Comparison of ENCODE assay signal across 21 cellular contexts in genomic region chr11:118239509-118239908, GRCh38. TPM values are rescaled to one million over a fixed set of nuclear protein-coding genes. Genes with fewer than 3 reads are reported as not detected.
DNase-seq lines count a peak whose midpoint lies in the region; ATAC-seq and TF ChIP-seq lines count a peak whose summit lies in the region.
"Had no signal": no experiment of that assay in that cellular context is flagged by ENCODE, and none has a peak within 500 bp of the region (broad histone marks: within the 10 kb centered on the region; RNA-seq: fewer than 3 reads in every experiment).

No MANE protein-coding gene starts in this region.

- H3K9me3 Mint-ChIP-seq in activated CD4-positive, alpha-beta T cell treated with anti-CD3 and anti-CD28 coated beads for 36 hours (ENCODE audit: low read depth) = no peaks in the 10 kb centered on the region
- H3K9me3 Mint-ChIP-seq in central memory CD8-positive, alpha-beta T cell = no peaks in the 10 kb centered on the region
- no peaks in the 10 kb centered on the region for H3K9me3 Mint-ChIP-seq in nephron progenitor cell
- H3K9me3 Mint-ChIP-seq: neural progenitor cell had no signal

- H3K4me1 Mint-ChIP-seq in activated CD4-positive, alpha-beta T cell treated with anti-CD3 and anti-CD28 coated beads for 36 hours = peaks cover 88% of the 10 kb centered on the region
- H3K4me1 Mint-ChIP-seq in central memory CD8-positive, alpha-beta T cell = peaks cover 71% of the 10 kb centered on the region
- H3K4me1 Mint-ChIP-seq in nephron progenitor cell = no peaks in the 10 kb centered on the region
- H3K4me1 Mint-ChIP-seq: neural progenitor cell had no signal

- TF ChIP-seq CTCF in HL-60 (IDR thresholded peaks at IDR 0.05; ENCODE audit: insufficient read depth, low read length) = no peak
- TF ChIP-seq CTCF in neutrophil (IDR thresholded peaks at IDR 0.05) = no peak
- no peak for TF ChIP-seq CTCF in nephron progenitor cell (IDR thresholded peaks at IDR 0.05)

- peak overlapping the region; percentile 85 for H3K27ac ChIP-seq in HL-60 (replicated peaks)
- peak overlapping the region; percentile 91 for H3K27ac ChIP-seq in neutrophil
- H3K27ac ChIP-seq: A549, neural progenitor cell had no signal

- H3K36me3 ChIP-seq in neutrophil = peaks cover 30% of the 10 kb centered on the region
- H3K36me3 ChIP-seq: neural progenitor cell, Peyer's patch, thyroid gland had no signal

- DNase-seq in activated CD4-positive, alpha-beta T cell treated with anti-CD3 and anti-CD28 coated beads for 36 hours = no peak
- DNase-seq in activated CD4-positive, alpha-beta T cell treated with anti-CD3 and anti-CD28 coated beads for 48 hours = no peak
- no peak for DNase-seq in HL-60 (ENCODE audit: low read depth in 1 of 2, low spot score in 1 of 2)
- no peak for DNase-seq in central memory CD8-positive, alpha-beta T cell (ENCODE audit: low spot score in 2 of 2)
- no peak for DNase-seq in nephron progenitor cell
- DNase-seq in retina = no peak
- DNase-seq: amygdala, cerebellar nuclear complex, COR-L47, NCI-H2029, NCI-H774, Peyer's patch, SK-N-SH had no signal

- H3K4me1 ChIP-seq in neutrophil (ENCODE audit: control insufficient read depth in 1 of 2, insufficient read depth in 1 of 2, low read depth in 1 of 2, low read length in 1 of 2) = peaks cover 97 to 100% of the 10 kb centered on the region in 2 experiments
- H3K4me1 ChIP-seq: A549, neural progenitor cell had no signal

- H3K4me3 Mint-ChIP-seq in activated CD4-positive, alpha-beta T cell treated with anti-CD3 and anti-CD28 coated beads for 36 hours = peak overlapping the region; percentile 77
- peak overlapping the region; percentile 63 for H3K4me3 Mint-ChIP-seq in central memory CD8-positive, alpha-beta T cell
- H3K4me3 Mint-ChIP-seq in nephron progenitor cell = no peak overlapping the region
- H3K4me3 Mint-ChIP-seq: neural progenitor cell had no signal

- ATAC-seq in activated CD4-positive, alpha-beta T cell treated with anti-CD3 and anti-CD28 coated beads for 36 hours = no peak
- no peak for ATAC-seq in central memory CD8-positive, alpha-beta T cell (replicated peaks; ENCODE audit: extremely low read depth, poor library complexity, severe bottlenecking)
- no peak for ATAC-seq in GM21423 (IDR thresholded peaks at IDR 0.05; ENCODE audit: unreplicated experiment)
- ATAC-seq: A549 had no signal

- peaks cover 77% of the 10 kb centered on the region for H3K36me3 Mint-ChIP-seq in activated CD4-positive, alpha-beta T cell treated with anti-CD3 and anti-CD28 coated beads for 36 hours (ENCODE audit: low read depth)
- H3K36me3 Mint-ChIP-seq in central memory CD8-positive, alpha-beta T cell (ENCODE audit: insufficient read depth) = peaks cover 28% of the 10 kb centered on the region
- H3K36me3 Mint-ChIP-seq in nephron progenitor cell (ENCODE audit: low read depth) = no peaks in the 10 kb centered on the region
- H3K36me3 Mint-ChIP-seq: neural progenitor cell had no signal

- H3K27me3 ChIP-seq in HL-60 (ENCODE audit: insufficient read depth, poor library complexity, severe bottlenecking) (no peaks in the 10 kb centered on the region), neutrophil (no peaks in the 10 kb centered on the region)
- H3K27me3 ChIP-seq: Peyer's patch, thyroid gland had no signal

- POLR2A ChIA-PET in activated CD4-positive, alpha-beta T cell treated with anti-CD3 and anti-CD28 coated beads for 36 hours (lab: Charles Lee) = interaction anchor here (1.1 to 3.9 kb wide), 5 partner anchors 12 to 99 kb away, joined by 3 to 42 read pairs (median 10); partner anchors contain the start of genes JAML and MPZL3

- intact Hi-C loops in activated CD4-positive, alpha-beta T cell treated with anti-CD3 and anti-CD28 coated beads for 36 hours (cut with DNase I, micrococcal nuclease) = loop anchor here in 1 of 2 experiments (1.0 kb wide), 1 partner anchor 12 kb away; no protein-coding TSS in a partner anchor

- peak overlapping the region; percentile 94 for H3K27ac Mint-ChIP-seq in activated CD4-positive, alpha-beta T cell treated with anti-CD3 and anti-CD28 coated beads for 36 hours
- H3K27ac Mint-ChIP-seq in central memory CD8-positive, alpha-beta T cell (ENCODE audit: low read depth) = peak overlapping the region; percentile 93
- H3K27ac Mint-ChIP-seq in nephron progenitor cell = no peak overlapping the region
- H3K27ac Mint-ChIP-seq: neural progenitor cell had no signal

- H3K4me3 ChIP-seq in HL-60 (replicated peaks; ENCODE audit: insufficient read depth, low read length) = no peak overlapping the region
- peak overlapping the region; percentile 65 to 68 for H3K4me3 ChIP-seq in neutrophil (ENCODE audit: low read depth in 1 of 2, low read length in 1 of 2)
- H3K4me3 ChIP-seq: A549, neural progenitor cell, Peyer's patch, thyroid gland had no signal

- CTCF ChIA-PET in activated CD4-positive, alpha-beta T cell treated with anti-CD3 and anti-CD28 coated beads for 36 hours (lab: Charles Lee) = interaction anchor here (0.6 to 3.8 kb wide), 11 partner anchors 13 to 856 kb away, joined by 3 to 16 read pairs (median 4); partner anchors contain the start of gene JAML

- no peaks in the 10 kb centered on the region for H3K9me3 ChIP-seq in neutrophil
- H3K9me3 ChIP-seq: A549, Peyer's patch, SK-N-SH, thyroid gland had no signal

- no peaks in the 10 kb centered on the region for H3K27me3 Mint-ChIP-seq in activated CD4-positive, alpha-beta T cell treated with anti-CD3 and anti-CD28 coated beads for 36 hours
- H3K27me3 Mint-ChIP-seq in central memory CD8-positive, alpha-beta T cell = no peaks in the 10 kb centered on the region
- H3K27me3 Mint-ChIP-seq in nephron progenitor cell (ENCODE audit: low read depth, poor library complexity) = peaks cover 52% of the 10 kb centered on the region

RNA-seq across cellular contexts. Expression of gene MPZL3, which starts 12.7 kb away (rescaled TPM):
- 10 to 100 TPM; 45.9 to 53.2 TPM for total RNA-seq in activated CD4-positive, alpha-beta T cell treated with anti-CD3 and anti-CD28 coated beads for 36 hours
- total RNA-seq: G401 had no signal

RNA-seq across cellular contexts. Expression of gene JAML, which starts 14.7 kb away (rescaled TPM):
- total RNA-seq in activated CD4-positive, alpha-beta T cell treated with anti-CD3 and anti-CD28 coated beads for 36 hours = 100 to 1,000 TPM; 168 to 193 TPM
- total RNA-seq: G401, H4, HT-29 had no signal

RNA-seq across cellular contexts. Expression of gene MPZL2, which starts 24.6 kb away (rescaled TPM):
- total RNA-seq in activated CD4-positive, alpha-beta T cell treated with anti-CD3 and anti-CD28 coated beads for 36 hours = 10 to 100 TPM; 26.7 to 30.1 TPM
- total RNA-seq: G401 had no signal
